In genomic region chr2:17518212-17519154, GRCh38 we compare ENCODE assay signal across 8 cellular contexts. TPM values are rescaled to one million over a fixed set of nuclear protein-coding genes. Genes with fewer than 3 reads are reported as not detected.
DNase-seq lines count a peak whose midpoint lies in the region; ATAC-seq and TF ChIP-seq lines count a peak whose summit lies in the region.

Gene RAD51AP2, minus strand, starts transcription at chr2:17518440. Its CDS starts 25 bp downstream, at chr2:17518415.

- no peaks in the 10 kb centered on the region for H3K36me3 ChIP-seq in smooth muscle cell (ENCODE audit: low read depth)

- H3K4me3 Mint-ChIP-seq in MCF 10A (ENCODE audit: unreplicated experiment): peak within 1 kb of the TSS; percentile 76

- no peaks in the 10 kb centered on the region for H3K79me2 ChIP-seq in smooth muscle cell (ENCODE audit: low read depth)

- POLR2A ChIA-PET in MCF 10A (lab: Yijun Ruan, JAX): interaction anchor here (0.6 to 1.6 kb wide), 11 partner anchors 9 to 183 kb away, joined by 3 to 18 read pairs (median 4); partner anchors contain the start of gene VSNL1

- no peaks in the 10 kb centered on the region for H3K27me3 Mint-ChIP-seq in MCF 10A (ENCODE audit: insufficient read depth, unreplicated experiment)

- CTCF ChIA-PET in MCF 10A (lab: Yijun Ruan, JAX): interaction anchor here (1.2 kb wide), 1 partner anchor 209 kb away, joined by 4 read pairs; no protein-coding TSS in a partner anchor

- peaks cover 5% of the 10 kb centered on the region for H3K4me1 Mint-ChIP-seq in MCF 10A (ENCODE audit: insufficient read depth, unreplicated experiment)

- 6% methylated on average over 31 of the region's 38 CpGs for WGBS in smooth muscle cell (ENCODE audit: low lambda C conversion rate)

- H3K4me1 ChIP-seq in smooth muscle cell (ENCODE audit: low read depth): peaks cover 18% of the 10 kb centered on the region

- no peaks in the 10 kb centered on the region for H3K9me3 Mint-ChIP-seq in MCF 10A (ENCODE audit: unreplicated experiment)

- H3K36me3 Mint-ChIP-seq in MCF 10A (ENCODE audit: insufficient read depth, unreplicated experiment): no peaks in the 10 kb centered on the region

- peak within 1 kb of the TSS; percentile 55 for H3K4me3 ChIP-seq in smooth muscle cell

- peak within 1 kb of the TSS; percentile 93 for H3K27ac ChIP-seq in smooth muscle cell (ENCODE audit: low read depth)

- TF ChIP-seq CTCF in MCF 10A (IDR thresholded peaks at IDR 0.05; ENCODE audit: unreplicated experiment): no peak
- no peak for TF ChIP-seq CTCF in smooth muscle cell (IDR thresholded peaks at IDR 0.05; ENCODE audit: borderline replicate concordance, insufficient read depth, poor library complexity, severe bottlenecking)

- H3K27me3 ChIP-seq in smooth muscle cell (ENCODE audit: low read depth): no peaks in the 10 kb centered on the region

- intact Hi-C loops in MCF 10A (cut with micrococcal nuclease): loop anchor here (2.0 kb wide), 1 partner anchor 20 kb away; no protein-coding TSS in a partner anchor

- H3F3A ChIP-seq in smooth muscle cell (ENCODE audit: low read depth): no peaks in the 10 kb centered on the region

- DNase-seq in COLO829 (ENCODE audit: low spot score) (peak; percentile 60), NCI-H526 treated with DMSO at 0.1 percent for 48 hours (lab: John Stamatoyannopoulos, UW) (peak; percentile 66), MCF 10A (ENCODE audit: unreplicated experiment) (peak; percentile 84), iris pigment epithelial cell (ENCODE audit: low read depth) (peak; percentile 82), smooth muscle cell (lab: John Stamatoyannopoulos, UW; ENCODE audit: unreplicated experiment) (peak; percentile 89), UCSD-AML1 (lab: John Stamatoyannopoulos, UW; ENCODE audit: unreplicated experiment) (no peak)

- peak; percentile 82 for ATAC-seq in GM19025 (IDR thresholded peaks at IDR 0.05; ENCODE audit: low read depth, unreplicated experiment)
- peak; percentile 69 for ATAC-seq in HG03064 (IDR thresholded peaks at IDR 0.05; ENCODE audit: low read depth, unreplicated experiment)

- peak within 1 kb of the TSS; percentile 93 for H3K4me2 ChIP-seq in smooth muscle cell

- peak within 1 kb of the TSS; percentile 21 for H3K27ac Mint-ChIP-seq in MCF 10A (ENCODE audit: low read depth, unreplicated experiment)

- H3K9ac ChIP-seq in smooth muscle cell (ENCODE audit: low read depth): peak within 1 kb of the TSS; percentile 82

- peak within 1 kb of the TSS; percentile 87 for H2AFZ ChIP-seq in smooth muscle cell (ENCODE audit: low read depth)

- H3K9me3 ChIP-seq in smooth muscle cell (replicated peaks; ENCODE audit: low read depth): no peaks in the 10 kb centered on the region

- BruUV-seq in MCF 10A (replicated peaks; lab: Mats Ljungman, UMichigan): no TSS peak

- H4K20me1 ChIP-seq in smooth muscle cell (ENCODE audit: low read depth): no peaks in the 10 kb centered on the region

RNA-seq across cellular contexts. Expression of gene RAD51AP2, which starts in this region (rescaled TPM):
- total RNA-seq in MCF 10A (2022) (0.10 and 0.14 TPM in 2 replicates), smooth muscle cell (0.04 and 0.22 TPM in 2 replicates)
- polyA plus RNA-seq in smooth muscle cell: 0.06 and 0.12 TPM in 2 replicates

Comparison
In these comparisons a context has a peak if more than half of its experiments do, and no peak if none do; other contexts are left out.
1. Peak in DNase-seq in MCF 10A; RNA of the gene not detected or under 1 TPM.
2. Peak in DNase-seq, H3K4me3 ChIP-seq, H3K27ac ChIP-seq, H3K9ac ChIP-seq and H3K4me2 ChIP-seq in smooth muscle cell; RNA of the gene not detected or under 1 TPM.